ENCODE assay signal across 20 cellular contexts in the genomic region with DNA sequence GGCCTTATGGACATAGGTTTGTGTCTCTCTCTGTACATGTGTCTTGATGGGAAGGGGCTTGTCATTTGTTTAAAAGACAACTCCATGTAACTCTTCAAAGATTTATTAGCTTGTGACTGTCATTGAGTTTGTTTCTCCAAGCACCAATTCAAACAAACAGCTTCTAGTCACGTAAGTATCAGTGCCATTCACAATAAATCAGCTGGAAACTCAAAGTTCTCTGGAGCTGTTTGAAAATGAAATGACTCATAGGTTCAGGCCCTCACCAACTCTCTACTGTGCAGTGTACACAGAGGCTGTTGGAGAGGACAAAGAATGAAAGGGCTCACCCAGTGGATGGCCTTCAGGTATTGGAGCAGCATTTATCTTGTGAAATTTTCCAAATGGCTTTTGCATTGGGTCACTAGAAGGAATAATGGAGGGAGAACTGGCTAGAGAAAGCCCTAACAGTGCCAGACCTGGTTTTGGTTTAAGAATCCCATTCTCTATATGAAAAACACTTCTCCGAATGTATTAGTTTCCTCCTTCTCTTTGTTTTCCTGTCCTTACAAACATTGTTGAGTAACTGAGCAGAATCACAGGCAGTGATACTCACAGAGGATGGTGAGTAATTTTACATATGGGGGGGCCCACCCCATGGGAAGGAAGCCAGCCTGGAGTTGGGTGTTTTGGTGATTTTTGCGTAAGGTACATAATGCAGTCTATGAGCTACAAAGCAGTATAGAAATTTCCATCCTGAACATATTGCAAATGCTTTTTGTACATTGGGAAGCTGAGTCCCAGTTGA.
DNase-seq lines count a peak whose midpoint lies in the region; ATAC-seq, FAIRE-seq and TF ChIP-seq lines count a peak whose summit lies in the region.
"Had no signal": no experiment of that assay in that cellular context is flagged by ENCODE, and none has a peak within 500 bp of the region (broad histone marks: within the 10 kb centered on the region; RNA-seq: fewer than 3 reads in every experiment).

No MANE protein-coding gene starts in this region.

- no peaks in the 10 kb centered on the region for H3K36me3 Mint-ChIP-seq in astrocyte (ENCODE audit: low read depth, unreplicated experiment)
- no peaks in the 10 kb centered on the region for H3K36me3 Mint-ChIP-seq in activated CD8-positive, alpha-beta T cell treated with anti-CD3 and anti-CD28 coated beads, Interleukin-2, amount 10 ng/mL, durations not matched to agents 7 days and 5 days (ENCODE audit: low read depth)

- peak; percentile 81 for ATAC-seq in lung (ENCODE audit: insufficient read depth, low FRiP score)
- ATAC-seq in activated CD8-positive, alpha-beta T cell treated with anti-CD3 and anti-CD28 coated beads, Interleukin-2, amount 10 ng/mL, durations not matched to agents 7 days and 5 days, result no peak

- POLR2A ChIA-PET in activated CD8-positive, alpha-beta T cell treated with anti-CD3 and anti-CD28 coated beads, Interleukin-2, amount 10 ng/mL, durations not matched to agents 7 days and 5 days (lab: Charles Lee), result no interaction called here

- H3K4me1 ChIP-seq in astrocyte (ENCODE audit: insufficient read depth, low read length), result no peaks in the 10 kb centered on the region
- peaks cover 0 to 1% of the 10 kb centered on the region in 2 donors for H3K4me1 ChIP-seq in lung (ENCODE audit: control insufficient read depth in 2 of 2, insufficient read depth in 2 of 2, low read length in 2 of 2)
- no peaks in the 10 kb centered on the region for H3K4me1 ChIP-seq in uterus

- H3K27me3 ChIP-seq in astrocyte (ENCODE audit: insufficient read depth, low read length), result no peaks in the 10 kb centered on the region
- no peaks in the 10 kb centered on the region for H3K27me3 ChIP-seq in lung (ENCODE audit: control insufficient read depth, insufficient read depth)
- no peaks in the 10 kb centered on the region for H3K27me3 ChIP-seq in uterus

- intact Hi-C loops in uterus (cut with DNase I; ENCODE audit: low total_unique reads), result no loop called here

- peak overlapping the region; percentile 8 for H3K4me2 ChIP-seq in astrocyte (ENCODE audit: low read length)

- no peak for TF ChIP-seq POLR2A in uterus (IDR thresholded peaks at IDR 0.05)

- H3K9me3 Mint-ChIP-seq in astrocyte (ENCODE audit: unreplicated experiment), result no peaks in the 10 kb centered on the region
- no peaks in the 10 kb centered on the region for H3K9me3 Mint-ChIP-seq in activated CD8-positive, alpha-beta T cell treated with anti-CD3 and anti-CD28 coated beads, Interleukin-2, amount 10 ng/mL, durations not matched to agents 7 days and 5 days (ENCODE audit: insufficient read depth)

- no peak for FAIRE-seq in astrocyte (lab: Jason Lieb, UNC)
- FAIRE-seq: colon, RCC 7860 had no signal

- H3K27ac ChIP-seq in astrocyte (ENCODE audit: low read depth, low read length), result no peak overlapping the region
- no peak overlapping the region for H3K27ac ChIP-seq in lung (ENCODE audit: low read depth in 1 of 2, low read length in 1 of 2)
- no peak overlapping the region for H3K27ac ChIP-seq in uterus

- no peak overlapping the region for H3K4me3 ChIP-seq in astrocyte (ENCODE audit: insufficient read depth, low read depth, low read length)
- H3K4me3 ChIP-seq in lung, result no peak overlapping the region
- no peak overlapping the region for H3K4me3 ChIP-seq in uterus

- TF ChIP-seq CTCF in astrocyte (IDR thresholded peaks at IDR 0.05; ENCODE audit: insufficient read depth, low read depth, low read length) (no peak), lung (IDR thresholded peaks at IDR 0.05; ENCODE audit: control extremely low read depth, extremely low read depth) (no peak), uterus (IDR thresholded peaks at IDR 0.05) (no peak)

- H3K27me3 Mint-ChIP-seq in astrocyte (ENCODE audit: low read depth, unreplicated experiment), result no peaks in the 10 kb centered on the region
- no peaks in the 10 kb centered on the region for H3K27me3 Mint-ChIP-seq in activated CD8-positive, alpha-beta T cell treated with anti-CD3 and anti-CD28 coated beads, Interleukin-2, amount 10 ng/mL, durations not matched to agents 7 days and 5 days (ENCODE audit: low read depth)
- H3K27me3 Mint-ChIP-seq: activated B cell treated with CpG ODN at 0.5 μM for 24 hours; CD8-positive, alpha-beta memory T cell had no signal

- CTCF ChIA-PET in activated CD8-positive, alpha-beta T cell treated with anti-CD3 and anti-CD28 coated beads, Interleukin-2, amount 10 ng/mL, durations not matched to agents 7 days and 5 days (lab: Charles Lee), result no interaction called here

- no peak overlapping the region for H2AFZ ChIP-seq in astrocyte (ENCODE audit: low read depth, low read length)

- no peak overlapping the region for H3K4me3 Mint-ChIP-seq in astrocyte (ENCODE audit: unreplicated experiment)
- no peak overlapping the region for H3K4me3 Mint-ChIP-seq in activated CD8-positive, alpha-beta T cell treated with anti-CD3 and anti-CD28 coated beads, Interleukin-2, amount 10 ng/mL, durations not matched to agents 7 days and 5 days
- H3K4me3 Mint-ChIP-seq: activated B cell treated with CpG ODN at 0.5 μM for 24 hours; CD8-positive, alpha-beta memory T cell; T-helper 1 cell treated with Interleukin-12 subunit alpha and Interleukin-12 subunit beta and Interleukin-4 antibody, amounts not matched to agents 30 μg/mL and 1 μg/mL, for 36 hours had no signal

- no peak overlapping the region for H3K9ac ChIP-seq in astrocyte (ENCODE audit: low read length)

- no peak overlapping the region for H3K27ac Mint-ChIP-seq in astrocyte (ENCODE audit: unreplicated experiment)
- no peak overlapping the region for H3K27ac Mint-ChIP-seq in activated CD8-positive, alpha-beta T cell treated with anti-CD3 and anti-CD28 coated beads, Interleukin-2, amount 10 ng/mL, durations not matched to agents 7 days and 5 days
- H3K27ac Mint-ChIP-seq: activated B cell treated with CpG ODN at 0.5 μM for 24 hours; CD8-positive, alpha-beta memory T cell; T-helper 1 cell treated with Interleukin-12 subunit alpha and Interleukin-12 subunit beta and Interleukin-4 antibody, amounts not matched to agents 30 μg/mL and 1 μg/mL, for 36 hours had no signal

- DNase-seq in COLO668 (lab: John Stamatoyannopoulos, UW; ENCODE audit: unreplicated experiment) (peak; percentile 52), NCI-H146 (lab: John Stamatoyannopoulos, UW) (peak; percentile 31), astrocyte (ENCODE audit: low read depth) (peak; percentile 23), lung (ENCODE audit: low spot score) (no peak), NCI-H1694 (lab: John Stamatoyannopoulos, UW) (no peak), uterus (no peak), HuH-7.5 (ENCODE audit: low spot score) (no peak)
- no peak for DNase-seq in activated CD8-positive, alpha-beta T cell treated with anti-CD3 and anti-CD28 coated beads, Interleukin-2, amount 10 ng/mL, durations not matched to agents 7 days and 5 days
- DNase-seq: activated B cell treated with CpG ODN at 0.5 μM for 24 hours; activated gamma-delta T cell treated with Interleukin-2 at 50 U/mL for 16 hours; CD8-positive, alpha-beta memory T cell; glutamatergic neuron; midbrain; NCI-H526; occipital lobe; right cardiac atrium; stimulated activated CD4-positive, alpha-beta T cell treated with anti-CD3 and anti-CD28 coated beads, Interleukin-1b, Interleukin-23, amount 100 ng/mL, for 48 hours had no signal

- H3K36me3 ChIP-seq in astrocyte (ENCODE audit: insufficient read depth, low read length) (no peaks in the 10 kb centered on the region), lung (ENCODE audit: control insufficient read depth in 2 of 2, insufficient read depth in 2 of 2, low read length in 2 of 2) (no peaks in the 10 kb centered on the region), uterus (no peaks in the 10 kb centered on the region)

- peaks cover 30% of the 10 kb centered on the region for H3K4me1 Mint-ChIP-seq in astrocyte (ENCODE audit: low read depth, unreplicated experiment)
- no peaks in the 10 kb centered on the region for H3K4me1 Mint-ChIP-seq in activated CD8-positive, alpha-beta T cell treated with anti-CD3 and anti-CD28 coated beads, Interleukin-2, amount 10 ng/mL, durations not matched to agents 7 days and 5 days (ENCODE audit: low read depth)
- H3K4me1 Mint-ChIP-seq: activated B cell treated with CpG ODN at 0.5 μM for 24 hours; CD8-positive, alpha-beta memory T cell had no signal

- WGBS in lung, 2 donors, result 63% methylated on average over 3 of the region's 3 CpGs

- no peaks in the 10 kb centered on the region for H4K20me1 ChIP-seq in astrocyte (ENCODE audit: insufficient read depth, low read length)

- H3K9me3 ChIP-seq in astrocyte (ENCODE audit: insufficient read depth, low read depth, low read length), result no peaks in the 10 kb centered on the region
- H3K9me3 ChIP-seq in lung (ENCODE audit: control insufficient read depth in 2 of 2, insufficient read depth in 1 of 2, low read length in 1 of 2), result no peaks in the 10 kb centered on the region
- no peaks in the 10 kb centered on the region for H3K9me3 ChIP-seq in uterus

- no peaks in the 10 kb centered on the region for H3K79me2 ChIP-seq in astrocyte (ENCODE audit: insufficient read depth, low read length)

Comparison
In these comparisons a context has a peak if more than half of its experiments do, and no peak if none do; other contexts are left out.
1. DNase-seq: peak in COLO668 (single experiment), NCI-H146 (single experiment) and astrocyte (single experiment); none in lung (single experiment), NCI-H1694 (single experiment), activated CD8-positive, alpha-beta T cell treated with anti-CD3 and anti-CD28 coated beads, Interleukin-2, amount 10 ng/mL, durations not matched to agents 7 days and 5 days (single experiment), uterus (0 of 2) and HuH-7.5 (single experiment).